ENCODE assay signal across 13 cellular contexts in the genomic region with DNA sequence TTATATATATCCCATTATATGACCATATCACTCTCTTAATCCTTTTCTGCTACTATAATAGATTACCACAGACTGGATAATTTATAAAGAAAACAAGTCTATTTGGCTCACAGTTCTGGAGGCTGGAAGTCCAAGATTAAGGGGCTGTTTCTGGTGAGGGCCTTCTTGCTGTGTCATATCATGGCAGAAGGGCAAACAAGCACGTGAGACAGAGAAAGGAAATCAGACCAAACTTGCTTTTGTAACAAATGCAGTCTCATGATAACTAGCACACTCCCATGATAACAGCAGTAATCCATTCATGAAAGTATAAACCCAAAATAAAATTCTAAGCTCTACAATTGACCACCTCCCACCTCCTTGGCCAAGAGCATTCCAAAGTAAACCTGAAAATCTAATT.
"Had no signal": no experiment of that assay in that cellular context is flagged by ENCODE, and none has a peak within 500 bp of the region (broad histone marks: within the 10 kb centered on the region; RNA-seq: fewer than 3 reads in every experiment).

No MANE protein-coding gene starts in this region.

- H3K27me3 ChIP-seq: colonic mucosa had no signal

- H3K9me3 Mint-ChIP-seq: natural killer cell, neural crest cell had no signal

- H3K4me1 ChIP-seq: colonic mucosa, heart left ventricle had no signal

- H3K27ac Mint-ChIP-seq: natural killer cell had no signal

- H3K9me3 ChIP-seq: colonic mucosa, heart left ventricle, mucosa of descending colon had no signal

- H3K4me3 Mint-ChIP-seq: natural killer cell, neural crest cell had no signal

- ATAC-seq: heart left ventricle, mucosa of descending colon, natural killer cell had no signal

- H3K4me3 ChIP-seq: colonic mucosa, heart left ventricle, mucosa of descending colon had no signal

- H3K36me3 ChIP-seq: colonic mucosa, heart left ventricle had no signal

- H3K27ac ChIP-seq: colonic mucosa, heart left ventricle had no signal

- DNase-seq: colonic mucosa; dermis blood vessel endothelial cell; heart left ventricle; hippocampal formation; kidney glomerular epithelial cell; mucosa of descending colon; natural killer cell; posterior cingulate gyrus; small intestine; stimulated activated CD4-positive, alpha-beta T cell treated with anti-CD3 and anti-CD28 coated beads, Interleukin-2, amount 100 ng/mL, for 48 hours; stimulated activated naive CD4-positive, alpha-beta T cell treated with Interleukin-2 at 50 U/mL for 16 hours; trophoblast cell had no signal

- H3K36me3 Mint-ChIP-seq: natural killer cell had no signal

- H3K4me1 Mint-ChIP-seq: natural killer cell had no signal
